1 cellular context compared by ENCODE assay signal in genomic region chrX:154358829-154359228, GRCh38.
TF ChIP-seq lines count a peak whose summit lies in the region.

No MANE protein-coding gene starts in this region.

TF ChIP-seq in IMR-90, 13 proteins besides CTCF, POLR2A, EP300 and RAD21:
- no peak for TF ChIP-seq NFE2L2 (IDR thresholded peaks at IDR 0.05; ENCODE audit: low read depth, low read length)
- TF ChIP-seq CEBPB (IDR thresholded peaks at IDR 0.05; ENCODE audit: low read depth, low read length): no peak
- TF ChIP-seq ELK1 (IDR thresholded peaks at IDR 0.05; ENCODE audit: borderline replicate concordance, low read depth, low read length): no peak
- TF ChIP-seq MAZ (IDR thresholded peaks at IDR 0.05; ENCODE audit: borderline replicate concordance, low read depth, low read length): no peak
- no peak for TF ChIP-seq RFX5 (IDR thresholded peaks at IDR 0.05; ENCODE audit: low read depth, low read length)
- no peak for TF ChIP-seq SMC3 (IDR thresholded peaks at IDR 0.05; ENCODE audit: low read depth, low read length)
- no peak for TF ChIP-seq BHLHE40 (IDR thresholded peaks at IDR 0.05; ENCODE audit: low read depth, low read length)
- no peak for TF ChIP-seq MAFK (IDR thresholded peaks at IDR 0.05; ENCODE audit: low read depth, low read length)
- no peak for TF ChIP-seq USF2 (IDR thresholded peaks at IDR 0.05; ENCODE audit: low read depth, low read length)
- no peak for TF ChIP-seq FOS (IDR thresholded peaks at IDR 0.05; ENCODE audit: low read depth, low read length)
